In the genomic region with DNA sequence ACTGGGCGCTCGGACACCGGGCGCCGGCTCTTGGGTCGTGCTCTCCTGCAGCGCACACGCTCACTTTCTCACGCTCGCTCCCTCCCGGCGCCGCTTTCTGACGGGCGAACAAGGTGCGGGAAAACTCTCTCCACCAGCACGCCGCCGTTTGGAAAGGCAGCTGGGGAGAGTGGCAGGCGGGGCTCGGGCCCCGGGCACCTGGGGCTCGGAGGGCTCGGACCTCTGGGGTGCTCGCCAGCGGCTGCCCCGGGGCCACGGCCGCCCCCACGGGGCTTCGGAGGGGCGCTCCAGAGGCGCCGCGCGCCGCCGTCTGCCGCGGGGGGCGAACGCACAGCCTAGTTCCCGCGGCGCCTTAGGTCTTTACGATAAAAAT, we compare ENCODE assay signal across 8 cellular contexts. TPM values are rescaled to one million over a fixed set of nuclear protein-coding genes. Genes with fewer than 3 reads are reported as not detected.
A peak's percentile ranks its signal among the peaks of the same experiment; 100 is the strongest.
DNase-seq lines count a peak whose midpoint lies in the region; ATAC-seq, FAIRE-seq and TF ChIP-seq lines count a peak whose summit lies in the region.

No MANE protein-coding gene starts in this region.

- intact Hi-C loops in right lobe of liver (cut with DNase I) (loop anchor here in 1 of 2 donors (5.0 kb wide), 1 partner anchor 90 kb away; no protein-coding TSS in a partner anchor), transverse colon (cut with DNase I; ENCODE audit: low total_unique reads) (loop anchor here (5.0 to 10.0 kb wide), 2 partner anchors 85 to 293 kb away; a partner anchor contains a TSS)

- no peak for TF ChIP-seq POLR2A in A549 (IDR thresholded peaks at IDR 0.05; ENCODE audit: low read length)
- no peak for TF ChIP-seq POLR2A in right lobe of liver (IDR thresholded peaks at IDR 0.05)
- no peak for TF ChIP-seq POLR2A in transverse colon (IDR thresholded peaks at IDR 0.05)

- POLR2A ChIA-PET in A549 (lab: Yijun Ruan, JAX), result interaction anchor here (0.6 to 1.4 kb wide), 3 partner anchors 21 to 633 kb away, joined by 3 to 6 read pairs (median 3); no protein-coding TSS in a partner anchor

- DNase-seq in A549 (ENCODE audit: low read depth in 1 of 2, low spot score in 1 of 2), result no peak
- DNase-seq in astrocyte (ENCODE audit: low read depth), result no peak
- DNase-seq in right lobe of liver, result no peak
- DNase-seq in transverse colon, result no peak
- DNase-seq in NCI-H345 (lab: John Stamatoyannopoulos, UW), result no peak
- no peak for DNase-seq in urothelium cell line (ENCODE audit: low spot score)

- CTCF ChIA-PET in A549 (lab: Yijun Ruan, JAX), result interaction anchor here (2.1 to 11.6 kb wide), 2 partner anchors 21 to 31 kb away, joined by 5 to 118 read pairs; no protein-coding TSS in a partner anchor

- ATAC-seq in A549 (no peak; a peak in 2 of 6 replicates), GM19023 (IDR thresholded peaks at IDR 0.05; ENCODE audit: unreplicated experiment) (peak; percentile 12), HG03354 (IDR thresholded peaks at IDR 0.05; ENCODE audit: poor library complexity, severe bottlenecking, unreplicated experiment) (peak; percentile 30), right lobe of liver (no peak)

- H3K4me3 ChIP-seq in A549 (peak overlapping the region; percentile 78), astrocyte (ENCODE audit: insufficient read depth, low read depth, low read length) (peak overlapping the region; percentile 91), right lobe of liver (peak overlapping the region; percentile 64 to 85 (median 81)), transverse colon (peak overlapping the region; percentile 68 to 88 (median 80))

- H4K20me1 ChIP-seq in astrocyte (ENCODE audit: insufficient read depth, low read length), result peaks cover 57% of the 10 kb centered on the region

- H3K36me3 ChIP-seq in astrocyte (ENCODE audit: insufficient read depth, low read length) (peaks cover 2% of the 10 kb centered on the region), right lobe of liver (peaks cover 0 to 4% (median 0%) of the 10 kb centered on the region in 4 donors), transverse colon (no peaks in the 10 kb centered on the region)

- 1% methylated on average over 19 of the region's 46 CpGs for WGBS in A549 (ENCODE audit: missing lambda C conversion rate)
- WGBS in right lobe of liver (ENCODE audit: insufficient coverage, low coverage, low lambda C conversion rate, missing lambda C conversion rate), result 0% methylated on average over 13 of the region's 46 CpGs
- 0% methylated on average over 23 of the region's 46 CpGs; no CpG with 5 or more reads in 1 of the 2 donors for WGBS in transverse colon (ENCODE audit: low coverage in 1 of 2), 2 donors

- peak overlapping the region; percentile 79 for H3K4me3 Mint-ChIP-seq in astrocyte (ENCODE audit: unreplicated experiment)

- H3K27me3 ChIP-seq in astrocyte (ENCODE audit: insufficient read depth, low read length) (no peaks in the 10 kb centered on the region), right lobe of liver (no peaks in the 10 kb centered on the region), transverse colon (no peaks in the 10 kb centered on the region)

- H2AFZ ChIP-seq in astrocyte (ENCODE audit: low read depth, low read length), result peak overlapping the region; percentile 65

- H3K9me3 Mint-ChIP-seq in astrocyte (ENCODE audit: unreplicated experiment), result no peaks in the 10 kb centered on the region

- TF ChIP-seq CTCF in A549 (IDR thresholded peaks at IDR 0.05), result no peak; the same call in 2 of the 3 replicates
- no peak for TF ChIP-seq CTCF in astrocyte (IDR thresholded peaks at IDR 0.05; ENCODE audit: insufficient read depth, low read depth, low read length)
- TF ChIP-seq CTCF in right lobe of liver (IDR thresholded peaks at IDR 0.05), result no peak
- TF ChIP-seq CTCF in transverse colon (IDR thresholded peaks at IDR 0.05), result no peak

- peaks cover 18% of the 10 kb centered on the region for H3K4me1 Mint-ChIP-seq in astrocyte (ENCODE audit: low read depth, unreplicated experiment)

- peak overlapping the region; percentile 80 for H3K27ac Mint-ChIP-seq in astrocyte (ENCODE audit: unreplicated experiment)

- in situ Hi-C loops in transverse colon (cut with MboI; ENCODE audit: low pct_ligation_motif_present in 1 of 4, low pct_unique_long_range_greater_than_20kb in 1 of 4, low sequenced_read_pairs in 3 of 4), result loop anchor here in 2 of 4 donors (10.0 kb wide), 2 partner anchors 93 to 293 kb away; a partner anchor contains a TSS

- H3K4me2 ChIP-seq in A549 (peak overlapping the region; percentile 79), astrocyte (ENCODE audit: low read length) (peak overlapping the region; percentile 92)

- H3K27me3 Mint-ChIP-seq in astrocyte (ENCODE audit: low read depth, unreplicated experiment), result no peaks in the 10 kb centered on the region

- TF ChIP-seq EP300 in A549 (IDR thresholded peaks at IDR 0.05) (no peak), transverse colon (IDR thresholded peaks at IDR 0.05; ENCODE audit: low read depth) (no peak)

- H3K4me1 ChIP-seq in A549 (peaks cover 51% of the 10 kb centered on the region; the same call in 2 of the 3 replicates), astrocyte (ENCODE audit: insufficient read depth, low read length) (peaks cover 8% of the 10 kb centered on the region), right lobe of liver (peaks cover 0 to 38% (median 12%) of the 10 kb centered on the region in 4 donors), transverse colon (peaks cover 27 to 73% (median 45%) of the 10 kb centered on the region in 4 donors)

- H3K79me2 ChIP-seq in astrocyte (ENCODE audit: insufficient read depth, low read length), result peaks cover 77% of the 10 kb centered on the region

- H3K9me3 ChIP-seq in A549 (no peaks in the 10 kb centered on the region), astrocyte (ENCODE audit: insufficient read depth, low read depth, low read length) (no peaks in the 10 kb centered on the region), right lobe of liver (no peaks in the 10 kb centered on the region), transverse colon (no peaks in the 10 kb centered on the region)

- peaks cover 2% of the 10 kb centered on the region for H3K36me3 Mint-ChIP-seq in astrocyte (ENCODE audit: low read depth, unreplicated experiment)

- H3K27ac ChIP-seq in A549 (peak overlapping the region; percentile 99 to 100), astrocyte (ENCODE audit: low read depth, low read length) (peak overlapping the region; percentile 100), right lobe of liver (peak overlapping the region; percentile 99 to 100 (median 100)), transverse colon (peak overlapping the region; percentile 95 to 100 (median 100))

- H3K9ac ChIP-seq in astrocyte (ENCODE audit: low read length), result peak overlapping the region; percentile 100

- no peak for TF ChIP-seq RAD21 in A549 (conservative IDR thresholded peaks at IDR 0.05 in 1 of 2, IDR thresholded peaks at IDR 0.05 in 1 of 2)

- FAIRE-seq in A549 (lab: Jason Lieb, UNC) (no peak), astrocyte (lab: Jason Lieb, UNC) (no peak), urothelium cell line (lab: Jason Lieb, UNC) (no peak)

TF ChIP-seq in A549, 52 proteins besides CTCF, POLR2A, EP300 and RAD21:
- TF ChIP-seq FOSL2 (IDR thresholded peaks at IDR 0.05) (no peak), FOSL2 (CRISPR knock-in tag; IDR thresholded peaks at IDR 0.05) (0 out of 2 replicates have a peak, but pooled peaks have one; percentile 0), ZFP36 (IDR thresholded peaks at IDR 0.05; ENCODE audit: borderline replicate concordance, partially characterized antibody) (no peak), JUN (IDR thresholded peaks at IDR 0.05) (peak in 1 of 2 experiments; percentile 12; a peak in 1 of 5 replicates), HOXB13 (CRISPR knock-in tag; IDR thresholded peaks at IDR 0.05; ENCODE audit: low read depth) (0 out of 2 replicates have a peak, but pooled peaks have one; percentile 39), MAZ (IDR thresholded peaks at IDR 0.05; ENCODE audit: borderline replicate concordance, low read depth, low read length) (no peak), HOXB5 (CRISPR knock-in tag; IDR thresholded peaks at IDR 0.05) (0 out of 2 replicates have a peak, but pooled peaks have one; percentile 6)
- TF ChIP-seq, protein P1, sequence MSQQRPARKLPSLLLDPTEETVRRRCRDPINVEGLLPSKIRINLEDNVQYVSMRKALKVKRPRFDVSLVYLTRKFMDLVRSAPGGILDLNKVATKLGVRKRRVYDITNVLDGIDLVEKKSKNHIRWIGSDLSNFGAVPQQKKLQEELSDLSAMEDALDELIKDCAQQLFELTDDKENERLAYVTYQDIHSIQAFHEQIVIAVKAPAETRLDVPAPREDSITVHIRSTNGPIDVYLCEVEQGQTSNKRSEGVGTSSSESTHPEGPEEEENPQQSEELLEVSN (IDR thresholded peaks at IDR 0.05; ENCODE audit: borderline replicate concordance, low read depth), result peak; percentile 24; the same call in 1 of the 2 replicates
TF ChIP-seq in A549: peak in this region for 5.

RNA-seq across cellular contexts. Expression of a gene that starts 0.4 kb away (rescaled TPM):
- polyA plus RNA-seq in A549 (2011; rRNA removed) (47.2 and 53.9 TPM in 2 replicates), A549 (2017; fragmentation: RNase III; extraction: RNeasy Plus Mini Kit Qiagen cat#74134 plus additional on column Dnase treatment) (13.5 to 14.7 TPM (median 14.6 TPM) in 3 replicates)
- polyA plus RNA-seq in A549 (2012; cell fraction: cytosol; rRNA removed), result 35.4 and 37.6 TPM in 2 replicates
- polyA plus RNA-seq in A549 (2012; cell fraction: nucleus; rRNA removed), result 44.9 and 55.2 TPM in 2 replicates
- 65.8 and 67.0 TPM in 2 replicates for polyA minus RNA-seq in A549 (2011; rRNA and poly(A)+ RNA removed)
- total RNA-seq in astrocyte (25.7 and 26.3 TPM in 2 replicates), right lobe of liver (10 to 100 TPM; 10.5 to 14.6 (median 12.4) TPM), transverse colon (100 to 1,000 TPM in 1 of 4 donors, 10 to 100 TPM in 3; 40.3 to 148 (median 62.2) TPM)

Comparison
In these comparisons a context has a peak if more than half of its experiments do, and no peak if none do; other contexts are left out.
1. ATAC-seq: peak in GM19023 (single experiment) and HG03354 (single experiment); none in A549 (0 of 2) and right lobe of liver (0 of 4).
2. Peak in every context shown above with its lines, with median percentiles within 50 percentile points of each other: H3K27ac ChIP-seq and H3K4me3 ChIP-seq.